Comparison of ENCODE assay signal across 8 cellular contexts in genomic region chr1:223706077-223706988, GRCh38. TPM values are rescaled to one million over a fixed set of nuclear protein-coding genes. Genes with fewer than 3 reads are reported as not detected.
A peak's percentile ranks its signal among the peaks of the same experiment; 100 is the strongest.
DNase-seq lines count a peak whose midpoint lies in the region; ATAC-seq, FAIRE-seq and TF ChIP-seq lines count a peak whose summit lies in the region.

No MANE protein-coding gene starts in this region.

- peak overlapping the region; percentile 88 for H3K4me2 ChIP-seq in IMR-90 (ENCODE audit: low read depth, low read length)

- intact Hi-C loops in IMR-90 (cut with micrococcal nuclease): loop anchor here (10.0 kb wide), 1 partner anchor 288 kb away; no protein-coding TSS in a partner anchor

- H4K20me1 ChIP-seq in IMR-90 (ENCODE audit: insufficient read depth, low read length): peaks cover 5% of the 10 kb centered on the region

- H3K27ac ChIP-seq in IMR-90 (ENCODE audit: insufficient read depth, low read length) (peak overlapping the region; percentile 99), RWPE2 (ENCODE audit: poor library complexity, severe bottlenecking) (peak overlapping the region; percentile 97), temporal lobe (ENCODE audit: low read depth, low read length) (peak overlapping the region; percentile 56)

- FAIRE-seq in urothelium cell line (lab: Jason Lieb, UNC): no peak

- H4K5ac ChIP-seq in IMR-90 (ENCODE audit: low read depth, low read length): peak overlapping the region; percentile 90

- H2BK20ac ChIP-seq in IMR-90 (ENCODE audit: low read depth, low read length): peak overlapping the region; percentile 90

- POLR2A ChIA-PET in IMR-90 (lab: Charles Lee; ENCODE audit: unreplicated experiment): interaction anchor here (2.3 kb wide), 1 partner anchor 9 kb away, joined by 9 read pairs; no protein-coding TSS in a partner anchor

- no TSS peak for BruUV-seq in IMR-90 (replicated peaks; lab: Mats Ljungman, UMichigan)

- H3K9ac ChIP-seq in IMR-90 (ENCODE audit: low read depth, low read length): peak overlapping the region; percentile 78

- H3K27me3 ChIP-seq in IMR-90 (ENCODE audit: control insufficient read depth, insufficient read depth, low read length): no peaks in the 10 kb centered on the region
- H3K27me3 ChIP-seq in RWPE2 (ENCODE audit: insufficient read depth, poor library complexity, severe bottlenecking): no peaks in the 10 kb centered on the region

- H3K23ac ChIP-seq in IMR-90 (ENCODE audit: low read depth, low read length): peak overlapping the region; percentile 44

- WGBS in IMR-90 (ENCODE audit: extremely low coverage in 2 of 2, insufficient read length in 1 of 2), 2 experiments: 0% methylated on average over 1 of the region's 12 CpGs; no CpG with 5 or more reads in 1 of the 2 experiments

- peak overlapping the region; percentile 25 for H2AFZ ChIP-seq in IMR-90 (replicated peaks; ENCODE audit: low read length, poor library complexity)

- H3K79me1 ChIP-seq in IMR-90 (ENCODE audit: low read depth in 1 of 2, low read length in 2 of 2): peaks cover 6 to 59% of the 10 kb centered on the region in 2 experiments; a peak in 3 of 4 replicates

- peak overlapping the region; percentile 78 for H3K14ac ChIP-seq in IMR-90 (replicated peaks; ENCODE audit: low read depth, low read length)

- ATAC-seq in IMR-90 (ENCODE audit: low read depth) (peak; percentile 8), RWPE2 (ENCODE audit: low read depth) (0 out of 3 replicates have a peak, but pooled peaks have one; percentile 8), HG03439 (IDR thresholded peaks at IDR 0.05; ENCODE audit: unreplicated experiment) (no peak), HG03045 (IDR thresholded peaks at IDR 0.05; ENCODE audit: unreplicated experiment) (no peak)

- TF ChIP-seq POLR2A in IMR-90 (IDR thresholded peaks at IDR 0.05; ENCODE audit: low read depth, low read length): no peak

- DNase-seq in IMR-90 (peak; percentile 96), RWPE2 (ENCODE audit: low spot score) (no peak), fibroblast of the conjunctiva (ENCODE audit: low read depth) (peak; percentile 93), urothelium cell line (ENCODE audit: low spot score) (no peak)
- no peak for DNase-seq in activated T-cell treated with anti-CD3 and anti-CD28 coated beads, Interleukin-2, amount 50 U/mL, for 48 hours

- peak overlapping the region; percentile 98 for H2AK5ac ChIP-seq in IMR-90 (ENCODE audit: low read depth, low read length)

- H2AK9ac ChIP-seq in IMR-90 (replicated peaks; ENCODE audit: low read depth, low read length, poor library complexity): peak overlapping the region; percentile 88

- H3K9me1 ChIP-seq in IMR-90 (ENCODE audit: insufficient read depth, low read length): peaks cover 24% of the 10 kb centered on the region

- H3K56ac ChIP-seq in IMR-90 (ENCODE audit: extremely low read depth, insufficient read depth, low read length): peak overlapping the region; percentile 80

- H3K36me3 ChIP-seq in IMR-90 (ENCODE audit: control insufficient read depth, insufficient read depth, low read length) (no peaks in the 10 kb centered on the region), RWPE2 (ENCODE audit: low read depth) (no peaks in the 10 kb centered on the region)

- peak overlapping the region; percentile 89 for H3K4ac ChIP-seq in IMR-90 (ENCODE audit: low read depth, low read length)

- peak overlapping the region; percentile 93 for H4K91ac ChIP-seq in IMR-90 (ENCODE audit: insufficient read depth, low read depth, low read length)

- peak overlapping the region; percentile 92 for H2BK120ac ChIP-seq in IMR-90 (ENCODE audit: low read depth, low read length)

- CTCF ChIA-PET in IMR-90 (lab: Yijun Ruan, JAX): interaction anchor here (0.7 to 1.7 kb wide), 5 partner anchors 23 to 573 kb away, joined by 3 to 8 read pairs (median 3); partner anchors contain the start of gene TP53BP2

- no peak for TF ChIP-seq RAD21 in IMR-90 (IDR thresholded peaks at IDR 0.05; ENCODE audit: low read length)

- in situ Hi-C loops in IMR-90 (cut with MboI; ENCODE audit: low sequenced_read_pairs): no loop called here

- H3K18ac ChIP-seq in IMR-90 (ENCODE audit: low read depth, low read length): peak overlapping the region; percentile 96

- H3K9me3 ChIP-seq in IMR-90 (ENCODE audit: control insufficient read depth, insufficient read depth, low read length) (no peaks in the 10 kb centered on the region), RWPE2 (ENCODE audit: severe bottlenecking) (no peaks in the 10 kb centered on the region)

- H4K8ac ChIP-seq in IMR-90 (ENCODE audit: low read depth in 2 of 2, low read length in 2 of 2): peak overlapping the region; percentile 27 to 89

- dilution Hi-C loops in IMR-90 (cut with HindIII; ENCODE audit: low sequenced_read_pairs, unreplicated experiment): no loop called here

- TF ChIP-seq CTCF in IMR-90 (conservative IDR thresholded peaks at IDR 0.05; ENCODE audit: low read depth, low read length) (no peak), RWPE2 (IDR thresholded peaks at IDR 0.05; ENCODE audit: poor library complexity, severe bottlenecking) (no peak)

- H3K4me3 ChIP-seq in IMR-90 (ENCODE audit: insufficient read depth, low read depth, low read length) (no peak overlapping the region), RWPE2 (ENCODE audit: severe bottlenecking) (no peak overlapping the region)

- peak overlapping the region; percentile 93 for H2BK5ac ChIP-seq in IMR-90 (ENCODE audit: low read depth, low read length, poor library complexity, severe bottlenecking)

- H2BK15ac ChIP-seq in IMR-90 (ENCODE audit: low read depth, low read length): peak overlapping the region; percentile 73; the same call in 2 of the 3 replicates

- H3K4me1 ChIP-seq in IMR-90 (ENCODE audit: control insufficient read depth, insufficient read depth, low read length) (peaks cover 37% of the 10 kb centered on the region), RWPE2 (ENCODE audit: insufficient read depth, poor library complexity, severe bottlenecking) (peaks cover 48% of the 10 kb centered on the region)

TF ChIP-seq in IMR-90, 13 proteins besides CTCF, POLR2A, EP300 and RAD21:
- no peak for TF ChIP-seq SMC3 (IDR thresholded peaks at IDR 0.05; ENCODE audit: low read depth, low read length)
- peak; percentile 91 for TF ChIP-seq CEBPB (IDR thresholded peaks at IDR 0.05; ENCODE audit: low read depth, low read length)
- TF ChIP-seq MAFK (IDR thresholded peaks at IDR 0.05; ENCODE audit: low read depth, low read length): no peak; the same call in 1 of the 2 replicates
- TF ChIP-seq MXI1 (IDR thresholded peaks at IDR 0.05; ENCODE audit: borderline replicate concordance, low read depth, low read length): 0 out of 2 replicates have a peak, but pooled peaks have one; percentile 31
- TF ChIP-seq BHLHE40 (IDR thresholded peaks at IDR 0.05; ENCODE audit: low read depth, low read length): no peak
- TF ChIP-seq, protein P1, sequence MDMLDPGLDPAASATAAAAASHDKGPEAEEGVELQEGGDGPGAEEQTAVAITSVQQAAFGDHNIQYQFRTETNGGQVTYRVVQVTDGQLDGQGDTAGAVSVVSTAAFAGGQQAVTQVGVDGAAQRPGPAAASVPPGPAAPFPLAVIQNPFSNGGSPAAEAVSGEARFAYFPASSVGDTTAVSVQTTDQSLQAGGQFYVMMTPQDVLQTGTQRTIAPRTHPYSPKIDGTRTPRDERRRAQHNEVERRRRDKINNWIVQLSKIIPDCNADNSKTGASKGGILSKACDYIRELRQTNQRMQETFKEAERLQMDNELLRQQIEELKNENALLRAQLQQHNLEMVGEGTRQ (IDR thresholded peaks at IDR 0.05; ENCODE audit: low read depth, low read length): no peak
- TF ChIP-seq NFE2L2 (IDR thresholded peaks at IDR 0.05; ENCODE audit: low read depth, low read length): no peak; the same call in 1 of the 2 replicates
- TF ChIP-seq RCOR1 (IDR thresholded peaks at IDR 0.05; ENCODE audit: insufficient replicate concordance, low read length): no peak
- TF ChIP-seq CHD1 (IDR thresholded peaks at IDR 0.05; ENCODE audit: low read depth, low read length): no peak
- TF ChIP-seq RFX5 (IDR thresholded peaks at IDR 0.05; ENCODE audit: low read depth, low read length): no peak
- TF ChIP-seq ELK1 (IDR thresholded peaks at IDR 0.05; ENCODE audit: borderline replicate concordance, low read depth, low read length): no peak
- TF ChIP-seq MAZ (IDR thresholded peaks at IDR 0.05; ENCODE audit: borderline replicate concordance, low read depth, low read length): peak; percentile 100
- TF ChIP-seq FOS (IDR thresholded peaks at IDR 0.05; ENCODE audit: low read depth, low read length): peak; percentile 62; the same call in 1 of the 2 replicates

RNA-seq across cellular contexts. Expression of gene CAPN2, which starts 6.0 kb away (rescaled TPM):
- total RNA-seq in IMR-90 (2012; rRNA removed): 430 and 460 TPM in 2 replicates
- 333 and 339 TPM in 2 replicates for polyA plus RNA-seq in IMR-90 (2012; rRNA removed)
- 193 and 197 TPM in 2 replicates for polyA plus RNA-seq in IMR-90 (2012; cell fraction: cytosol; rRNA removed)
- polyA plus RNA-seq in IMR-90 (2012; cell fraction: nucleus; rRNA removed; ENCODE audit: low replicate concordance): 292 and 717 TPM in 2 replicates
- total RNA-seq in temporal lobe: 42.0 TPM

RNA-seq across cellular contexts. Expression of gene CAPN8, which starts 40.8 kb away (rescaled TPM):
- total RNA-seq in IMR-90 (2012; rRNA removed) (not detected in 2 replicates), temporal lobe (not detected)
- polyA plus RNA-seq in IMR-90 (2012; rRNA removed): not detected in 2 replicates
- not detected in 2 replicates for polyA plus RNA-seq in IMR-90 (2012; cell fraction: cytosol; rRNA removed)
- 0.08 TPM in 1 of 2 replicates, not detected in the other for polyA plus RNA-seq in IMR-90 (2012; cell fraction: nucleus; rRNA removed; ENCODE audit: low replicate concordance)

Comparison
In these comparisons a context has a peak if more than half of its experiments do, and no peak if none do; other contexts are left out.
1. ATAC-seq: peak in IMR-90 (single experiment) and RWPE2 (single experiment); none in HG03439 (single experiment) and HG03045 (single experiment).
2. DNase-seq: peak in IMR-90 (single experiment) and fibroblast of the conjunctiva (single experiment); none in RWPE2 (single experiment), activated T-cell treated with anti-CD3 and anti-CD28 coated beads, Interleukin-2, amount 50 U/mL, for 48 hours (0 of 2) and urothelium cell line (single experiment).
3. RNA of gene CAPN2, which starts 6.0 kb away (total RNA-seq): 430 to 460 TPM in IMR-90; 42.0 TPM in temporal lobe (single experiment); every median in the first group is over 10 times any median in the second.
4. Peak in every context shown above with its lines, with median percentiles within 50 percentile points of each other: H3K27ac ChIP-seq.